Comparison of ENCODE assay signal across 20 cellular contexts in genomic region chr3:86949850-86950249, GRCh38. TPM values are rescaled to one million over a fixed set of nuclear protein-coding genes. Genes with fewer than 3 reads are reported as not detected.
"Had no signal": no experiment of that assay in that cellular context is flagged by ENCODE, and none has a peak within 500 bp of the region (broad histone marks: within the 10 kb centered on the region; RNA-seq: fewer than 3 reads in every experiment).

No MANE protein-coding gene starts in this region.

- H3K4me3 ChIP-seq: smooth muscle cell, transverse colon, vagina had no signal

- H3K36me3 ChIP-seq: transverse colon, vagina had no signal

- ATAC-seq: activated CD8-positive, alpha-beta T cell treated with anti-CD3 and anti-CD28 coated beads for 36 hours; activated T-cell treated with anti-CD3 and anti-CD28 coated beads, Interleukin-2, amount 50 U/mL, for 4 hours; left ventricle myocardium superior; natural killer cell; right cardiac atrium; stimulated activated naive CD8-positive, alpha-beta T cell treated with anti-CD3 and anti-CD28 coated beads, Interleukin-15, Interleukin-2, amounts not matched to agents 100 U/mL and 50 U/mL, for 24 hours; T-helper 17 cell; WTC11 had no signal

- H3K27me3 ChIP-seq: transverse colon, vagina had no signal

- H3K4me1 ChIP-seq: vagina had no signal

- H3K9me3 ChIP-seq: transverse colon, vagina had no signal

- DNase-seq: activated CD4-positive, alpha-beta T cell treated with anti-CD3 and anti-CD28 coated beads for 4 hours; activated CD8-positive, alpha-beta T cell treated with anti-CD3 and anti-CD28 coated beads for 36 hours; activated effector memory CD4-positive, alpha-beta T cell treated with Interleukin-2 at 50 U/mL for 16 hours; activated T-cell treated with anti-CD3 and anti-CD28 coated beads, Interleukin-2, amount 50 U/mL, for 4 hours; amniotic stem cell; endodermal cell; erythroblast; hypothalamus; kidney glomerular epithelial cell; left ventricle myocardium superior; mesendoderm; natural killer cell; stimulated activated naive CD8-positive, alpha-beta T cell treated with anti-CD3 and anti-CD28 coated beads, Interleukin-15, Interleukin-2, amounts not matched to agents 100 U/mL and 50 U/mL, for 24 hours; T-helper 17 cell; transverse colon had no signal

- H3K27ac ChIP-seq: transverse colon, vagina had no signal

- H3K4me2 ChIP-seq: smooth muscle cell had no signal

RNA-seq across cellular contexts. Expression of gene VGLL3, which starts 41.1 kb away (rescaled TPM):
- total RNA-seq: activated CD8-positive, alpha-beta T cell treated with anti-CD3 and anti-CD28 coated beads for 36 hours; dermis microvascular lymphatic vessel endothelial cell; natural killer cell had no signal
